ENCODE assay signal across 11 cellular contexts in genomic region chr7:158016171-158017087, GRCh38.
DNase-seq lines count a peak whose midpoint lies in the region; ATAC-seq, FAIRE-seq and TF ChIP-seq lines count a peak whose summit lies in the region.
"Had no signal": no experiment of that assay in that cellular context is flagged by ENCODE, and none has a peak within 500 bp of the region (broad histone marks: within the 10 kb centered on the region; RNA-seq: fewer than 3 reads in every experiment).

No MANE protein-coding gene starts in this region.

- peaks cover 2% of the 10 kb centered on the region; the same call in 1 of the 2 replicates for H4K20me1 ChIP-seq in K562 (replicated peaks; ENCODE audit: control insufficient read depth, insufficient read depth, low read length)

- in situ Hi-C loops in K562 (cut with MboI): no loop called here
- in situ Hi-C loops in ACHN (cut with HindIII; ENCODE audit: low pct_ligation_motif_present, low pct_unique_long_range_greater_than_20kb, low sequenced_read_pairs): no loop called here

- WGBS in K562 (ENCODE audit: insufficient coverage, low coverage, missing lambda C conversion rate): under 1% methylated on average over 31 of the region's 31 CpGs
- WGBS in lung, 2 donors: 51 to 58% methylated on average over 31 of the region's 31 CpGs

- FAIRE-seq in K562 (lab: Jason Lieb, UNC): no peak
- FAIRE-seq: frontal cortex had no signal

- no peak overlapping the region for H3K27ac Mint-ChIP-seq in naive thymus-derived CD8-positive, alpha-beta T cell

- CTCF ChIA-PET in K562 (lab: Yijun Ruan, JAX; ENCODE audit: low intra/inter-chr PET ratio): no interaction called here

- H3K4me1 ChIP-seq in K562 (replicated peaks in 1 of 2; ENCODE audit: control insufficient read depth in 2 of 2, insufficient read depth in 2 of 2, low read length in 2 of 2): peaks cover 0 to 3% of the 10 kb centered on the region in 2 experiments; a peak in 1 of 5 replicates
- H3K4me1 ChIP-seq in lung (ENCODE audit: control insufficient read depth in 2 of 2, insufficient read depth in 2 of 2, low read length in 2 of 2): peaks cover 0 to 7% of the 10 kb centered on the region in 2 donors
- peaks cover 0 to 7% of the 10 kb centered on the region in 2 donors for H3K4me1 ChIP-seq in uterus

- intact Hi-C loops in K562 (cut with micrococcal nuclease): no loop called here
- intact Hi-C loops in uterus (cut with DNase I; ENCODE audit: low total_unique reads): no loop called here

- no peak for TF ChIP-seq RAD21 in K562 (CRISPR knock-in tag; conservative IDR thresholded peaks at IDR 0.05 in 1 of 2, IDR thresholded peaks at IDR 0.05 in 1 of 2)

- no peak overlapping the region for H3K4me2 ChIP-seq in K562 (ENCODE audit: insufficient read depth, low read length)

- no peaks in the 10 kb centered on the region for H3K9me3 Mint-ChIP-seq in naive thymus-derived CD8-positive, alpha-beta T cell

- H3K9ac ChIP-seq in K562 (ENCODE audit: insufficient read depth in 1 of 2, low read depth in 2 of 2, low read length in 2 of 2): no peak overlapping the region

- H3K79me2 ChIP-seq in K562 (ENCODE audit: control insufficient read depth, insufficient read depth, low read length): no peaks in the 10 kb centered on the region

- DNase-seq in NCI-H82 (lab: John Stamatoyannopoulos, UW) (peak; percentile 26), NCI-H82 treated with DMSO at 0.1 percent for 48 hours (lab: John Stamatoyannopoulos, UW; ENCODE audit: unreplicated experiment) (no peak), K562 (ENCODE audit: extremely low read depth in 1 of 4, low spot score in 3 of 4) (no peak), lung (ENCODE audit: low spot score) (peak; percentile 42), uterus (no peak), ACHN (no peak), HuH-7 (ENCODE audit: low spot score) (no peak)
- DNase-seq in naive thymus-derived CD8-positive, alpha-beta T cell: no peak
- DNase-seq: activated CD4-positive, CD25-positive, alpha-beta regulatory T cell treated with anti-CD3 and anti-CD28 coated beads, Interleukin-2, amount 50 U/mL, for 72 hours; occipital lobe had no signal

- peaks cover 0 to 3% (median under 1%) of the 10 kb centered on the region in 4 donors for H3K4me1 Mint-ChIP-seq in naive thymus-derived CD8-positive, alpha-beta T cell

- H3K36me3 ChIP-seq in K562 (ENCODE audit: control insufficient read depth, insufficient read depth, low read length) (no peaks in the 10 kb centered on the region), lung (ENCODE audit: control insufficient read depth in 2 of 2, insufficient read depth in 2 of 2, low read length in 2 of 2) (no peaks in the 10 kb centered on the region), uterus (no peaks in the 10 kb centered on the region)

- H2AFZ ChIP-seq in K562 (ENCODE audit: low read depth, low read length): no peak overlapping the region

- peaks cover 42 to 62% of the 10 kb centered on the region in 2 experiments; a peak in 4 of 5 replicates for H3K27me3 ChIP-seq in K562 (ENCODE audit: control insufficient read depth in 2 of 2, insufficient read depth in 2 of 2, low read length in 2 of 2)
- no peaks in the 10 kb centered on the region for H3K27me3 ChIP-seq in lung (ENCODE audit: control insufficient read depth, insufficient read depth)
- no peaks in the 10 kb centered on the region for H3K27me3 ChIP-seq in uterus

- no peak overlapping the region for H3K4me3 Mint-ChIP-seq in naive thymus-derived CD8-positive, alpha-beta T cell

- no peak for TF ChIP-seq CTCF in K562 (IDR thresholded peaks at IDR 0.05 in 2 of 3, conservative IDR thresholded peaks at IDR 0.05 in 1 of 3; ENCODE audit: insufficient read depth in 2 of 3, low read depth in 1 of 3, low read length in 3 of 3)
- TF ChIP-seq CTCF in lung (IDR thresholded peaks at IDR 0.05; ENCODE audit: control extremely low read depth, extremely low read depth): no peak
- TF ChIP-seq CTCF in uterus (IDR thresholded peaks at IDR 0.05): no peak

- TF ChIP-seq EP300 in K562 (IDR thresholded peaks at IDR 0.05; ENCODE audit: low read length): no peak

- BruUV-seq in K562 (replicated peaks; lab: Mats Ljungman, UMichigan): no TSS peak

- POLR2A ChIA-PET in K562 (lab: Yijun Ruan, JAX): no interaction called here
- POLR2A ChIA-PET in naive thymus-derived CD8-positive, alpha-beta T cell (lab: Charles Lee): no interaction called here

- no peaks in the 10 kb centered on the region for H3K36me3 Mint-ChIP-seq in naive thymus-derived CD8-positive, alpha-beta T cell

- no peak for ATAC-seq in K562
- no peak for ATAC-seq in lung (ENCODE audit: insufficient read depth, low FRiP score)
- ATAC-seq in naive thymus-derived CD8-positive, alpha-beta T cell: no peak

- H3K27me3 Mint-ChIP-seq in naive thymus-derived CD8-positive, alpha-beta T cell: peaks cover 0 to 9% (median 0%) of the 10 kb centered on the region in 5 donors

- no peaks in the 10 kb centered on the region for H3K9me1 ChIP-seq in K562 (ENCODE audit: control insufficient read depth, insufficient read depth, low read length)

- H3K9me3 ChIP-seq in K562 (replicated peaks; ENCODE audit: control insufficient read depth, insufficient read depth, low read depth, low read length) (no peaks in the 10 kb centered on the region), lung (ENCODE audit: control insufficient read depth in 2 of 2, insufficient read depth in 1 of 2, low read length in 1 of 2) (no peaks in the 10 kb centered on the region), uterus (no peaks in the 10 kb centered on the region)

- TF ChIP-seq POLR2A in K562 (conservative IDR thresholded peaks at IDR 0.05) (no peak), uterus (IDR thresholded peaks at IDR 0.05) (no peak)

- no peak overlapping the region for H3K27ac ChIP-seq in K562 (ENCODE audit: extremely low read depth, low read depth, low read length)
- no peak overlapping the region for H3K27ac ChIP-seq in lung (ENCODE audit: low read depth in 1 of 2, low read length in 1 of 2)
- no peak overlapping the region for H3K27ac ChIP-seq in uterus

- H3K4me3 ChIP-seq in K562: no peak overlapping the region
- no peak overlapping the region for H3K4me3 ChIP-seq in lung
- H3K4me3 ChIP-seq in uterus: peak overlapping the region; percentile 6 to 8

TF ChIP-seq in K562, 482 proteins besides CTCF, POLR2A, EP300 and RAD21:
- TF ChIP-seq TEAD4 (IDR thresholded peaks at IDR 0.05; ENCODE audit: low read length) (no peak), TEAD4 (CRISPR knock-in tag; IDR thresholded peaks at IDR 0.05; ENCODE audit: borderline replicate concordance) (no peak), ETV1 (tag; conservative IDR thresholded peaks at IDR 0.05; ENCODE audit: low read depth) (no peak), RFX1 (IDR thresholded peaks at IDR 0.05) (peak; percentile 41)

Comparison
In these comparisons a context has a peak if more than half of its experiments do, and no peak if none do; other contexts are left out.
1. DNase-seq: peak in NCI-H82 (single experiment) and lung (single experiment); none in NCI-H82 treated with DMSO at 0.1 percent for 48 hours (single experiment), K562 (0 of 4), uterus (0 of 2), naive thymus-derived CD8-positive, alpha-beta T cell (0 of 10), ACHN (single experiment) and HuH-7 (single experiment).
2. H3K4me3 ChIP-seq: peak in uterus (2 of 2); none in K562 (single experiment) and lung (single experiment).